In the genomic region with DNA sequence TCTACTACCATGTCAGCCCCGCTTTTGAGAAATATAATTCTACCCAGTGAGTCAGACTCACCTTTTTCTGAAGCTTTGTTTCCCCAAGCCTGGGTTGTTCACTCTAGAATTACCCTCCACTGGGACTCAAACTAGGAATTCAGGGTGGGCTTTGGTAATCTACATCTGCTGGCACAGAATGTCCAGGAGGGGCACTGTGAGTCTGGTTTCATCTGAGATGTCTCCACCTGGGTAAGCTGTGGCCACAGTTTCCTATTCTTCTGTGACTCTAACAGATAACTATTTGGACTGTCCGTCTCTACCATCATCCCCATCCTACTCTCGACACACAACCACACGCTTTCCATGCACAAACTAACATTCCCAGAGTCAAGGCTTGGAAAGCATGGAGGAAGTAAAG, we compare ENCODE assay signal across 27 cellular contexts.
"Had no signal": no experiment of that assay in that cellular context is flagged by ENCODE, and none has a peak within 500 bp of the region (broad histone marks: within the 10 kb centered on the region; RNA-seq: fewer than 3 reads in every experiment).

No MANE protein-coding gene starts in this region.

- H3K27me3 ChIP-seq: gastrocnemius medialis, suprapubic skin, vagina had no signal

- H3K9me3 ChIP-seq: gastrocnemius medialis, mucosa of descending colon, suprapubic skin, vagina had no signal

- H3K27ac Mint-ChIP-seq: effector memory CD8-positive, alpha-beta T cell; memory B cell; naive B cell; natural killer cell treated with Interleukin-12 subunit alpha and Interleukin-12 subunit beta and Interleukin-15 and Interleukin-18, amount 100 ng/mL, for 72 hours; stimulated activated naive CD8-positive, alpha-beta T cell treated with anti-CD3 and anti-CD28 coated beads, Interleukin-15, amount 100 ng/mL, for 72 hours had no signal

- H3K4me3 Mint-ChIP-seq: effector memory CD8-positive, alpha-beta T cell; memory B cell; naive B cell; natural killer cell treated with Interleukin-12 subunit alpha and Interleukin-12 subunit beta and Interleukin-15 and Interleukin-18, amount 100 ng/mL, for 72 hours; stimulated activated naive CD8-positive, alpha-beta T cell treated with anti-CD3 and anti-CD28 coated beads, Interleukin-15, amount 100 ng/mL, for 72 hours had no signal

- H3K36me3 ChIP-seq: gastrocnemius medialis, suprapubic skin, vagina had no signal

- H3K27ac ChIP-seq: coronary artery, gastrocnemius medialis, suprapubic skin, vagina had no signal

- H3K27me3 Mint-ChIP-seq: memory B cell had no signal

- DNase-seq: effector memory CD8-positive, alpha-beta T cell; foreskin fibroblast; gastrocnemius medialis; head of caudate nucleus; kidney; mucosa of descending colon; naive B cell; nucleus accumbens; posterior cingulate gyrus; retina; stimulated activated CD4-positive, alpha-beta T cell treated with anti-CD3 and anti-CD28 coated beads, Interleukin-12 subunit alpha, Interleukin-12 subunit beta, amount 100 ng/mL, for 4 hours; stimulated activated CD4-positive, alpha-beta T cell treated with anti-CD3 and anti-CD28 coated beads, Interleukin-1b, Interleukin-23, amount 100 ng/mL, for 48 hours; stimulated activated CD4-positive, alpha-beta T cell treated with anti-CD3 and anti-CD28 coated beads, Interleukin-4, amount 100 ng/mL, for 1 hour; stimulated activated CD8-positive, alpha-beta memory T cell treated with anti-CD3 and anti-CD28 coated beads, Interleukin-4, amount 100 ng/mL, for 48 hours; stimulated activated naive CD4-positive, alpha-beta T cell; stimulated activated naive CD8-positive, alpha-beta T cell treated with anti-CD3 and anti-CD28 coated beads, Interleukin-15, amount 100 ng/mL, for 72 hours; trophoblast cell had no signal

- H3K4me2 ChIP-seq: smooth muscle cell had no signal

- H3K4me3 ChIP-seq: coronary artery, gastrocnemius medialis, lung, mucosa of descending colon, smooth muscle cell, suprapubic skin, vagina had no signal

- H3K36me3 Mint-ChIP-seq: memory B cell; naive B cell; natural killer cell treated with Interleukin-12 subunit alpha and Interleukin-12 subunit beta and Interleukin-15 and Interleukin-18, amount 100 ng/mL, for 72 hours had no signal

- H3K4me1 ChIP-seq: suprapubic skin, vagina had no signal

- ATAC-seq: effector memory CD8-positive, alpha-beta T cell; esophagus mucosa; gastrocnemius medialis; left lobe of liver; mucosa of descending colon; natural killer cell treated with Interleukin-12 subunit alpha and Interleukin-12 subunit beta and Interleukin-15 and Interleukin-18, amount 100 ng/mL, for 72 hours; sciatic nerve; stimulated activated naive CD8-positive, alpha-beta T cell treated with anti-CD3 and anti-CD28 coated beads, Interleukin-15, amount 100 ng/mL, for 72 hours had no signal

- H3K4me1 Mint-ChIP-seq: memory B cell; naive B cell; stimulated activated naive CD8-positive, alpha-beta T cell treated with anti-CD3 and anti-CD28 coated beads, Interleukin-15, amount 100 ng/mL, for 72 hours had no signal
